In the genomic region with DNA sequence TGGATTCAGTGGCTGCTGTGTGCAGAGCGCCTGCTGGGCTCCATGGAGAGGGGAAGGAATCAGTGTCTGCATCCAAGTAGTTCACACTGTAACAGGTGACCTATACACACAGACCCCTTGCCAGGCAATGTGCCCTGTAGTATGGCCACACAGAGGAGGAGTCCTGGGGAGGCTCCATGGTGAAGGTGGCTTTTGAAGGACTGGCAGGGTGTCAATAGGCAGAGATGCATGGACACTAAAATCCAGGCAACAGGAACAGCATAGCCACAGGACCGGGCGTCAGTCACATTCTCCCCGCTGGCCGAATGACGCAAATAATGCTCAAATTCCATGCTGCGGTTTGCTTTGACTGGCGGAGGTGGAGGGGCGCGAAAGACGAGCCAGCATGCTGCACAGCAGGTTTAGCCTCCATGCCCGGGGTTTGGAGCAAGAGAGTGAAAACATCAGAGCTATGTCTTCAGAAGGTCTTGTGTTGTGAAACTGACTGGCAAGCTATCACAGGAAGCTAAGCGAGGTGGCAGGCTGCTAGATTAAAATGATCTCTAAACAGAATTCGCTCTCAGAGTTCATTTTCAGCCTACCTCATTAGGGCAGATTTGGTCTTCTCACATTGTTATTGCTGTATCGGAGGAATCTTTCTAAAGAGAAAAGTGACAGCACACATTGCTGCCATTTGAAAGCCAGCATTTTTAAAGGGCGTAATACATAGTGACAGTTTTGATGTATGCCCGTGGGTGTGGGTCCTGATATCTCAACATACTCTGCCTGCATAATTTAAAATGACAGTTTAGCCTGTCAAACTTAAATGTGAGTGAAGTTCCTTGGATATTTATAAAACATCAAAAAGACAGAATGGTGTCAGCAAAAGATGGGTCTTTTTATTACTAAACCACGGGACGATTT, we compare ENCODE assay signal across 8 cellular contexts. TPM values are rescaled to one million over a fixed set of nuclear protein-coding genes. Genes with fewer than 3 reads are reported as not detected.
A peak's percentile ranks its signal among the peaks of the same experiment; 100 is the strongest.
DNase-seq lines count a peak whose midpoint lies in the region; ATAC-seq, FAIRE-seq and TF ChIP-seq lines count a peak whose summit lies in the region.

No MANE protein-coding gene starts in this region.

- no peaks in the 10 kb centered on the region for H3K9me3 Mint-ChIP-seq in WTC11

- H3K27ac Mint-ChIP-seq in WTC11 = peak overlapping the region; percentile 95

- ATAC-seq in WTC11 = peak; percentile 16; the same call in 1 of the 2 replicates
- no peak for ATAC-seq in GM19463 (IDR thresholded peaks at IDR 0.05; ENCODE audit: unreplicated experiment)

- DNase-seq in EH (ENCODE audit: low read depth) = peak; percentile 77
- peak; percentile 4 for DNase-seq in NCI-H1694 (lab: John Stamatoyannopoulos, UW)
- DNase-seq in WTC11 (ENCODE audit: low spot score) = no peak
- peak; percentile 70 for DNase-seq in central memory CD4-positive, alpha-beta T cell
- DNase-seq in kidney tubule cell (ENCODE audit: low spot score) = peak; percentile 87
- peak in 2 of 3 donors; percentile 25 to 33 for DNase-seq in stimulated activated CD4-positive, alpha-beta T cell treated with anti-CD3 and anti-CD28 coated beads, Interleukin-12 subunit alpha, Interleukin-12 subunit beta, amount 100 ng/mL, for 48 hours (ENCODE audit: low read depth in 2 of 3, low spot score in 1 of 3)
- DNase-seq in D721Med (ENCODE audit: insufficient read length, low spot score) = no peak

- TF ChIP-seq CTCF in WTC11 (IDR thresholded peaks at IDR 0.05) = no peak
- TF ChIP-seq CTCF in D721Med (IDR thresholded peaks at IDR 0.05; ENCODE audit: insufficient read depth, missing control alignments) = no peak

- peaks cover 26% of the 10 kb centered on the region for H3K4me1 Mint-ChIP-seq in WTC11

- CTCF ChIA-PET in WTC11 (lab: Charles Lee) = interaction anchor here (1.0 to 1.6 kb wide), 3 partner anchors 131 to 195 kb away, joined by 3 to 5 read pairs (median 4); partner anchors contain the start of gene IMPA2

- peaks cover 2% of the 10 kb centered on the region; the same call in 1 of the 2 replicates for H3K36me3 Mint-ChIP-seq in WTC11

- peak overlapping the region; percentile 100 for H3K4me3 Mint-ChIP-seq in WTC11

- H3K27me3 Mint-ChIP-seq in WTC11 (ENCODE audit: low read depth) = no peaks in the 10 kb centered on the region

- POLR2A ChIA-PET in WTC11 (lab: Charles Lee) = interaction anchor here (0.7 kb wide), 1 partner anchor 9 kb away, joined by 3 read pairs; no protein-coding TSS in a partner anchor

- no peak for FAIRE-seq in D721Med (lab: Jason Lieb, UNC)

TF ChIP-seq in WTC11, 78 proteins besides CTCF, POLR2A, EP300 and RAD21:
- no peak for TF ChIP-seq AR (CRISPR knock-in tag; IDR thresholded peaks at IDR 0.05)
- TF ChIP-seq GABPB1 (CRISPR knock-in tag; IDR thresholded peaks at IDR 0.05) = peak; percentile 71; the same call in 1 of the 2 replicates
- TF ChIP-seq FOXP1 (CRISPR knock-in tag; IDR thresholded peaks at IDR 0.05; ENCODE audit: borderline replicate concordance) = no peak
TF ChIP-seq in WTC11: peak in this region for 1.

RNA-seq across cellular contexts. Expression of gene CHMP1B, which starts 1.1 kb away (rescaled TPM):
- 34.1 to 37.2 TPM (median 35.5 TPM) in 3 replicates for total RNA-seq in WTC11 (2021)

RNA-seq across cellular contexts. Expression of gene MPPE1, which starts 58.0 kb away (rescaled TPM):
- total RNA-seq in WTC11 (2021) = 26.4 to 30.6 TPM (median 29.1 TPM) in 3 replicates

Comparison
In these comparisons a context has a peak if more than half of its experiments do, and no peak if none do; other contexts are left out.
1. DNase-seq: peak in EH (single experiment), NCI-H1694 (single experiment), central memory CD4-positive, alpha-beta T cell (single experiment), kidney tubule cell (single experiment) and stimulated activated CD4-positive, alpha-beta T cell treated with anti-CD3 and anti-CD28 coated beads, Interleukin-12 subunit alpha, Interleukin-12 subunit beta, amount 100 ng/mL, for 48 hours (2 of 3); none in WTC11 (single experiment) and D721Med (single experiment).